In the genomic region with DNA sequence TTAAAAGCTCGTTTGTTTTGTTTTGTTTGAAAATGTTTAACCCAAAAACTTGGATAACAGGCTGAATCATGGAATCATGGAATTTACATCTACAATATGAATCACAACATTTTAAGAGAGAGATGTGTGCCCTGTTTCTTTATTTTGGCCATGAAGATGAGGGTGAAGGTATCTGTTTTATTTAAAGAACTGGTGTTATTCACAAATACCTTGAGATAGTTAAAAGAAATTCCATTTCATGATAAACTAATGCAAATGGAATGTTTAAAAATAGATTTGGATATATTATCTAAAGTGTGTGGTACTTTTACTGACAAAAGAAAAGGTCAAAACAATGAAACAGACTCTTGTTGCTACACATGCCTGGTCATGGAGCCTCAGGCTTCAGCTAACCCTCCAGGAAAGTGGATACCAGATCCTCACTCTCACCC, we compare ENCODE assay signal across 18 cellular contexts.
DNase-seq lines count a peak whose midpoint lies in the region; FAIRE-seq and TF ChIP-seq lines count a peak whose summit lies in the region.
"Had no signal": no experiment of that assay in that cellular context is flagged by ENCODE, and none has a peak within 500 bp of the region (broad histone marks: within the 10 kb centered on the region; RNA-seq: fewer than 3 reads in every experiment).

No MANE protein-coding gene starts in this region.

- H3K9me1 ChIP-seq in keratinocyte (ENCODE audit: control insufficient read depth, extremely low read depth, insufficient read depth, low read length), result no peaks in the 10 kb centered on the region

- H3K4me3 ChIP-seq in AG09309 (ENCODE audit: control insufficient read depth, low read depth, low read length) (no peak overlapping the region), cardiac fibroblast (replicated peaks in 1 of 2; ENCODE audit: low read depth in 2 of 2, low read length in 2 of 2) (no peak overlapping the region), keratinocyte (ENCODE audit: control insufficient read depth in 2 of 3, extremely low read depth in 1 of 3, insufficient read depth in 2 of 3, low read depth in 1 of 3, low read length in 3 of 3) (no peak overlapping the region)
- H3K4me3 ChIP-seq: prostate gland had no signal

- H3K4me1 Mint-ChIP-seq in HFFc6 (ENCODE audit: low read depth), result peaks cover 30% of the 10 kb centered on the region; the same call in 1 of the 2 replicates

- no peak overlapping the region for H3K9ac ChIP-seq in keratinocyte (ENCODE audit: control insufficient read depth, extremely low read depth, insufficient read depth, low read length)

- H3K36me3 ChIP-seq in keratinocyte (ENCODE audit: control insufficient read depth in 2 of 2, extremely low read depth in 1 of 2, insufficient read depth in 2 of 2, low read length in 2 of 2), result no peaks in the 10 kb centered on the region
- H3K36me3 ChIP-seq: prostate gland had no signal

- peaks cover 8% of the 10 kb centered on the region for H3K4me1 ChIP-seq in keratinocyte (ENCODE audit: control insufficient read depth, extremely low read depth, insufficient read depth, low read length)

- H3K27me3 ChIP-seq in keratinocyte (ENCODE audit: control insufficient read depth, extremely low read depth, insufficient read depth, low read length), result no peaks in the 10 kb centered on the region

- peak; percentile 60 for DNase-seq in AG09309 (ENCODE audit: low read depth)
- DNase-seq in HFFc6, result peak; percentile 4
- DNase-seq in cardiac fibroblast (ENCODE audit: low read depth in 2 of 2), result peak; percentile 21 to 45
- no peak for DNase-seq in keratinocyte (ENCODE audit: low read depth, low spot score)
- DNase-seq in NCI-H524 treated with DMSO at 0.1 percent for 48 hours (lab: John Stamatoyannopoulos, UW), result no peak
- no peak for DNase-seq in urothelium cell line (ENCODE audit: low spot score)
- DNase-seq in HUDEP-2 (lab: John Stamatoyannopoulos, UW; ENCODE audit: unreplicated experiment in 76 of 76), result no peak
- no peak for DNase-seq in pons (ENCODE audit: low spot score)
- DNase-seq: activated T-cell treated with anti-CD3 and anti-CD28 coated beads, Interleukin-2, amount 50 U/mL, for 24 hours; C1 segment of cervical spinal cord; DMS53; hypothalamus; NCI-H187 treated with DMSO at 0.1 percent for 48 hours; NCI-H524; stimulated activated CD4-positive, alpha-beta T cell treated with anti-CD3 and anti-CD28 coated beads, Interleukin-15, amount 100 ng/mL, for 24 hours had no signal

- H3K4me2 ChIP-seq in keratinocyte (ENCODE audit: control insufficient read depth, extremely low read depth, insufficient read depth, low read depth, low read length), result no peak overlapping the region

- H3K36me3 Mint-ChIP-seq in HFFc6 (ENCODE audit: low read depth), result no peaks in the 10 kb centered on the region

- peak overlapping the region; percentile 42 for H2AFZ ChIP-seq in keratinocyte (ENCODE audit: control insufficient read depth, low read length)

- no peak overlapping the region for H3K4me3 Mint-ChIP-seq in HFFc6
- H3K4me3 Mint-ChIP-seq: activated T-cell treated with anti-CD3 and anti-CD28 coated beads, Interleukin-2, amount 50 U/mL, for 24 hours had no signal

- peaks cover 2% of the 10 kb centered on the region; the same call in 1 of the 2 replicates for H3K27me3 Mint-ChIP-seq in HFFc6 (ENCODE audit: insufficient read depth)
- H3K27me3 Mint-ChIP-seq: activated T-cell treated with anti-CD3 and anti-CD28 coated beads, Interleukin-2, amount 50 U/mL, for 24 hours had no signal

- TF ChIP-seq CTCF in AG09309 (IDR thresholded peaks at IDR 0.05; ENCODE audit: control insufficient read depth, insufficient read depth, low read depth, low read length, missing control alignments) (no peak), HFFc6 (IDR thresholded peaks at IDR 0.05) (no peak), cardiac fibroblast (IDR thresholded peaks at IDR 0.05; ENCODE audit: low read depth, low read length) (no peak), keratinocyte (optimal IDR thresholded peaks at IDR 0.05 in 1 of 3, IDR thresholded peaks at IDR 0.05 in 1 of 3, conservative IDR thresholded peaks at IDR 0.05 in 1 of 3; ENCODE audit: extremely low read depth in 1 of 3, insufficient read depth in 2 of 3, low read length in 3 of 3) (no peak)

- no peaks in the 10 kb centered on the region for H3K79me2 ChIP-seq in keratinocyte (ENCODE audit: control insufficient read depth, insufficient read depth, low read length)

- dilution Hi-C loops in keratinocyte (cut with MboI; ENCODE audit: extremely low pct_ligation_motif_present, low sequenced_read_pairs), result no loop called here

- FAIRE-seq in keratinocyte (lab: Jason Lieb, UNC) (peak; percentile 17), urothelium cell line (lab: Jason Lieb, UNC) (no peak)
- FAIRE-seq: colon, TTC549 had no signal

- H3K27ac ChIP-seq in keratinocyte (ENCODE audit: control insufficient read depth, insufficient read depth, low read length), result no peak overlapping the region
- H3K27ac ChIP-seq: prostate gland had no signal

- no peak overlapping the region for H3K27ac Mint-ChIP-seq in HFFc6
- H3K27ac Mint-ChIP-seq: activated T-cell treated with anti-CD3 and anti-CD28 coated beads, Interleukin-2, amount 50 U/mL, for 24 hours had no signal

- no peaks in the 10 kb centered on the region for H3K9me3 ChIP-seq in keratinocyte (ENCODE audit: control insufficient read depth, low read depth, low read length)
- H3K9me3 ChIP-seq: prostate gland had no signal

- peaks cover 4% of the 10 kb centered on the region; the same call in 1 of the 2 replicates for H3K9me3 Mint-ChIP-seq in HFFc6
- H3K9me3 Mint-ChIP-seq: activated T-cell treated with anti-CD3 and anti-CD28 coated beads, Interleukin-2, amount 50 U/mL, for 24 hours had no signal

- H4K20me1 ChIP-seq in keratinocyte (ENCODE audit: control insufficient read depth, extremely low read depth, insufficient read depth, low read length), result no peaks in the 10 kb centered on the region

Comparison
In these comparisons a context has a peak if more than half of its experiments do, and no peak if none do; other contexts are left out.
1. DNase-seq: peak in AG09309 (single experiment), HFFc6 (single experiment) and cardiac fibroblast (2 of 2); none in keratinocyte (single experiment), NCI-H524 treated with DMSO at 0.1 percent for 48 hours (single experiment), urothelium cell line (single experiment), HUDEP-2 (0 of 76) and pons (single experiment).